Comparison of ENCODE assay signal across 22 cellular contexts in genomic region chr2:113183703-113184102, GRCh38. TPM values are rescaled to one million over a fixed set of nuclear protein-coding genes. Genes with fewer than 3 reads are reported as not detected.
DNase-seq lines count a peak whose midpoint lies in the region; ATAC-seq, FAIRE-seq and TF ChIP-seq lines count a peak whose summit lies in the region.
"Had no signal": no experiment of that assay in that cellular context is flagged by ENCODE, and none has a peak within 500 bp of the region (broad histone marks: within the 10 kb centered on the region; RNA-seq: fewer than 3 reads in every experiment).

No MANE protein-coding gene starts in this region.

- no peak overlapping the region for H3K56ac ChIP-seq in mesendoderm (ENCODE audit: low read length)

- H2BK5ac ChIP-seq in mesendoderm (ENCODE audit: low read length): no peak overlapping the region

- H3K4me2 ChIP-seq in K562 (ENCODE audit: insufficient read depth, low read length): no peak overlapping the region
- no peak overlapping the region for H3K4me2 ChIP-seq in osteoblast (ENCODE audit: insufficient read depth, low read length)
- no peak overlapping the region for H3K4me2 ChIP-seq in mesendoderm (ENCODE audit: low read length)
- H3K4me2 ChIP-seq: GM23338, hepatocyte had no signal

- H3K9me3 ChIP-seq in CD8-positive, alpha-beta T cell (ENCODE audit: low read length): no peaks in the 10 kb centered on the region
- H3K9me3 ChIP-seq in K562 (replicated peaks; ENCODE audit: control insufficient read depth, insufficient read depth, low read depth, low read length) (no peaks in the 10 kb centered on the region), neutrophil (no peaks in the 10 kb centered on the region), osteoblast (ENCODE audit: low read depth, low read length) (no peaks in the 10 kb centered on the region)
- H3K9me3 ChIP-seq: right atrium auricular region, thoracic aorta had no signal

- no peaks in the 10 kb centered on the region for H3K27me3 Mint-ChIP-seq in activated CD8-positive, alpha-beta T cell treated with anti-CD3 and anti-CD28 coated beads for 36 hours
- no peaks in the 10 kb centered on the region for H3K27me3 Mint-ChIP-seq in activated CD8-positive, alpha-beta T cell treated with anti-CD3 and anti-CD28 coated beads, Interleukin-2, amount 10 ng/mL, durations not matched to agents 7 days and 5 days (ENCODE audit: low read depth)
- H3K27me3 Mint-ChIP-seq in CD8-positive, alpha-beta T cell (ENCODE audit: low read depth): no peaks in the 10 kb centered on the region

- peaks cover 82% of the 10 kb centered on the region for H3K4me1 Mint-ChIP-seq in activated CD8-positive, alpha-beta T cell treated with anti-CD3 and anti-CD28 coated beads for 36 hours (ENCODE audit: low read depth)
- H3K4me1 Mint-ChIP-seq in activated CD8-positive, alpha-beta T cell treated with anti-CD3 and anti-CD28 coated beads, Interleukin-2, amount 10 ng/mL, durations not matched to agents 7 days and 5 days (ENCODE audit: low read depth): peaks cover 85% of the 10 kb centered on the region
- H3K4me1 Mint-ChIP-seq in CD8-positive, alpha-beta T cell (ENCODE audit: low read depth): peaks cover 91% of the 10 kb centered on the region

- no TSS peak for BruUV-seq in K562 (replicated peaks; lab: Mats Ljungman, UMichigan)

- no peak overlapping the region for H2BK120ac ChIP-seq in mesendoderm (ENCODE audit: low read depth, low read length)

- no peaks in the 10 kb centered on the region for H3K9me3 Mint-ChIP-seq in activated CD8-positive, alpha-beta T cell treated with anti-CD3 and anti-CD28 coated beads for 36 hours
- no peaks in the 10 kb centered on the region for H3K9me3 Mint-ChIP-seq in activated CD8-positive, alpha-beta T cell treated with anti-CD3 and anti-CD28 coated beads, Interleukin-2, amount 10 ng/mL, durations not matched to agents 7 days and 5 days (ENCODE audit: insufficient read depth)
- no peaks in the 10 kb centered on the region for H3K9me3 Mint-ChIP-seq in CD8-positive, alpha-beta T cell
- H3K9me3 Mint-ChIP-seq: GM23338 had no signal

- intact Hi-C loops in activated CD8-positive, alpha-beta T cell treated with anti-CD3 and anti-CD28 coated beads for 36 hours (cut with micrococcal nuclease): loop anchor here (5.0 kb wide), 1 partner anchor 46 kb away; no protein-coding TSS in a partner anchor
- intact Hi-C loops in CD8-positive, alpha-beta T cell (cut with DNase I, micrococcal nuclease): no loop called here
- intact Hi-C loops in K562 (cut with micrococcal nuclease): no loop called here

- H3K4me3 Mint-ChIP-seq in activated CD8-positive, alpha-beta T cell treated with anti-CD3 and anti-CD28 coated beads for 36 hours: no peak overlapping the region
- no peak overlapping the region for H3K4me3 Mint-ChIP-seq in activated CD8-positive, alpha-beta T cell treated with anti-CD3 and anti-CD28 coated beads, Interleukin-2, amount 10 ng/mL, durations not matched to agents 7 days and 5 days
- no peak overlapping the region for H3K4me3 Mint-ChIP-seq in CD8-positive, alpha-beta T cell
- H3K4me3 Mint-ChIP-seq: GM23338 had no signal

- no peak overlapping the region for H4K5ac ChIP-seq in mesendoderm (ENCODE audit: low read length)

- H3K27ac Mint-ChIP-seq in activated CD8-positive, alpha-beta T cell treated with anti-CD3 and anti-CD28 coated beads for 36 hours: peak overlapping the region; percentile 18
- H3K27ac Mint-ChIP-seq in activated CD8-positive, alpha-beta T cell treated with anti-CD3 and anti-CD28 coated beads, Interleukin-2, amount 10 ng/mL, durations not matched to agents 7 days and 5 days: no peak overlapping the region
- H3K27ac Mint-ChIP-seq in CD8-positive, alpha-beta T cell: peak overlapping the region; percentile 93
- H3K27ac Mint-ChIP-seq: GM23338 had no signal

- TF ChIP-seq RAD21 in K562 (CRISPR knock-in tag; conservative IDR thresholded peaks at IDR 0.05 in 1 of 2, IDR thresholded peaks at IDR 0.05 in 1 of 2): no peak

- ATAC-seq in activated CD8-positive, alpha-beta T cell treated with anti-CD3 and anti-CD28 coated beads for 36 hours: no peak
- no peak for ATAC-seq in activated CD8-positive, alpha-beta T cell treated with anti-CD3 and anti-CD28 coated beads, Interleukin-2, amount 10 ng/mL, durations not matched to agents 7 days and 5 days
- ATAC-seq in CD8-positive, alpha-beta T cell: no peak
- ATAC-seq in K562: no peak
- ATAC-seq: GM23338 had no signal

- peaks cover 54% of the 10 kb centered on the region for H3K36me3 ChIP-seq in CD8-positive, alpha-beta T cell (ENCODE audit: insufficient read depth, low read length)
- H3K36me3 ChIP-seq in K562 (ENCODE audit: control insufficient read depth, insufficient read depth, low read length): peaks cover 57% of the 10 kb centered on the region; the same call in 2 of the 3 replicates
- peaks cover 74% of the 10 kb centered on the region for H3K36me3 ChIP-seq in neutrophil
- H3K36me3 ChIP-seq in osteoblast (ENCODE audit: insufficient read depth, low read length): no peaks in the 10 kb centered on the region
- H3K36me3 ChIP-seq in mesendoderm (ENCODE audit: control insufficient read depth, insufficient read depth, low read length): no peaks in the 10 kb centered on the region
- H3K36me3 ChIP-seq: right atrium auricular region, thoracic aorta had no signal

- CTCF ChIA-PET in activated CD8-positive, alpha-beta T cell treated with anti-CD3 and anti-CD28 coated beads for 36 hours (lab: Charles Lee): interaction anchor here (1.2 to 2.4 kb wide), 5 partner anchors 8 to 103 kb away, joined by 3 to 14 read pairs (median 7); no protein-coding TSS in a partner anchor
- CTCF ChIA-PET in activated CD8-positive, alpha-beta T cell treated with anti-CD3 and anti-CD28 coated beads, Interleukin-2, amount 10 ng/mL, durations not matched to agents 7 days and 5 days (lab: Charles Lee): interaction anchor here (0.8 to 13.5 kb wide), 5 partner anchors 9 to 103 kb away, joined by 4 to 370 read pairs (median 6); no protein-coding TSS in a partner anchor
- CTCF ChIA-PET in CD8-positive, alpha-beta T cell (lab: Charles Lee): interaction anchor here (1.0 to 7.6 kb wide), 6 partner anchors 10 to 47 kb away, joined by 3 to 126 read pairs (median 6); partner anchors contain the start of gene PSD4
- CTCF ChIA-PET in K562 (lab: Yijun Ruan, JAX; ENCODE audit: low intra/inter-chr PET ratio): no interaction called here

- H4K8ac ChIP-seq in mesendoderm (ENCODE audit: low read depth, low read length): no peak overlapping the region

- H3K4me3 ChIP-seq in CD8-positive, alpha-beta T cell (ENCODE audit: low read depth, low read length): no peak overlapping the region
- no peak overlapping the region for H3K4me3 ChIP-seq in K562
- H3K4me3 ChIP-seq in neutrophil (ENCODE audit: low read depth in 1 of 2, low read length in 1 of 2): no peak overlapping the region
- no peak overlapping the region for H3K4me3 ChIP-seq in osteoblast (ENCODE audit: insufficient read depth, low read length)
- H3K4me3 ChIP-seq in mesendoderm (ENCODE audit: low read length): no peak overlapping the region
- H3K4me3 ChIP-seq: GM23338, hepatocyte, right atrium auricular region, thoracic aorta had no signal

- H2AFZ ChIP-seq in K562 (ENCODE audit: low read depth, low read length) (no peak overlapping the region), osteoblast (ENCODE audit: low read length) (no peak overlapping the region)
- H2AFZ ChIP-seq: GM23338, hepatocyte had no signal

- DNase-seq in activated CD8-positive, alpha-beta T cell treated with anti-CD3 and anti-CD28 coated beads for 36 hours: no peak
- DNase-seq in activated CD8-positive, alpha-beta T cell treated with anti-CD3 and anti-CD28 coated beads, Interleukin-2, amount 10 ng/mL, durations not matched to agents 7 days and 5 days: no peak
- no peak for DNase-seq in CD8-positive, alpha-beta T cell
- DNase-seq in K562 (ENCODE audit: extremely low read depth in 1 of 4, low spot score in 3 of 4) (no peak), GM03348 (ENCODE audit: low spot score) (no peak), osteoblast (ENCODE audit: insufficient read length, low spot score, missing footprints) (no peak), mesendoderm (no peak)
- DNase-seq: activated CD4-positive, alpha-beta T cell treated with anti-CD3 and anti-CD28 coated beads, Interleukin-2, amount 50 U/mL, for 4 hours; anterior cingulate cortex; C1 segment of cervical spinal cord; caudate nucleus; foreskin fibroblast; NCI-H1694 treated with DMSO at 0.1 percent for 48 hours; NCI-H345; nucleus accumbens; Right ventricle myocardium superior; SW 1271 had no signal

- peaks cover 10% of the 10 kb centered on the region for H3K9me1 ChIP-seq in K562 (ENCODE audit: control insufficient read depth, insufficient read depth, low read length)

- no peak for FAIRE-seq in K562 (lab: Jason Lieb, UNC)

- in situ Hi-C loops in K562 (cut with MboI): no loop called here

- H2AK5ac ChIP-seq in mesendoderm (ENCODE audit: low read length): no peak overlapping the region

- no peak for TF ChIP-seq CTCF in activated CD8-positive, alpha-beta T cell treated with anti-CD3 and anti-CD28 coated beads for 36 hours (IDR thresholded peaks at IDR 0.05)
- TF ChIP-seq CTCF in CD8-positive, alpha-beta T cell (IDR thresholded peaks at IDR 0.05): no peak
- TF ChIP-seq CTCF in K562 (IDR thresholded peaks at IDR 0.05 in 2 of 3, conservative IDR thresholded peaks at IDR 0.05 in 1 of 3; ENCODE audit: insufficient read depth in 2 of 3, low read depth in 1 of 3, low read length in 3 of 3) (no peak), neutrophil (IDR thresholded peaks at IDR 0.05) (no peak), osteoblast (IDR thresholded peaks at IDR 0.05; ENCODE audit: extremely low read depth, low read depth, low read length) (no peak)

- peaks cover 87% of the 10 kb centered on the region for H3K4me1 ChIP-seq in CD8-positive, alpha-beta T cell (ENCODE audit: insufficient read depth, low read length)
- H3K4me1 ChIP-seq in K562 (replicated peaks in 1 of 2; ENCODE audit: control insufficient read depth in 2 of 2, insufficient read depth in 2 of 2, low read length in 2 of 2): peaks cover 20 to 31% of the 10 kb centered on the region in 2 experiments; a peak in 4 of 5 replicates
- peaks cover 99% of the 10 kb centered on the region in 2 experiments for H3K4me1 ChIP-seq in neutrophil (ENCODE audit: control insufficient read depth in 1 of 2, insufficient read depth in 1 of 2, low read depth in 1 of 2, low read length in 1 of 2)
- H3K4me1 ChIP-seq in osteoblast (ENCODE audit: insufficient read depth, low read length): no peaks in the 10 kb centered on the region
- no peaks in the 10 kb centered on the region for H3K4me1 ChIP-seq in mesendoderm (ENCODE audit: control insufficient read depth, low read depth, low read length)
- H3K4me1 ChIP-seq: right atrium auricular region had no signal

- H3K36me3 Mint-ChIP-seq in activated CD8-positive, alpha-beta T cell treated with anti-CD3 and anti-CD28 coated beads for 36 hours (ENCODE audit: low read depth): peaks cover 78% of the 10 kb centered on the region
- peaks cover 82% of the 10 kb centered on the region for H3K36me3 Mint-ChIP-seq in activated CD8-positive, alpha-beta T cell treated with anti-CD3 and anti-CD28 coated beads, Interleukin-2, amount 10 ng/mL, durations not matched to agents 7 days and 5 days (ENCODE audit: low read depth)
- peaks cover 68% of the 10 kb centered on the region for H3K36me3 Mint-ChIP-seq in CD8-positive, alpha-beta T cell

- 81% methylated on average over 2 of the region's 2 CpGs for WGBS in K562 (ENCODE audit: insufficient coverage, low coverage, missing lambda C conversion rate)
- WGBS in mesendoderm (ENCODE audit: extremely low coverage, insufficient coverage, low lambda C conversion rate): no CpG with 5 or more reads among the region's 2 CpGs

- no peak overlapping the region for H2BK15ac ChIP-seq in mesendoderm (replicated peaks; ENCODE audit: low read depth)

- no peaks in the 10 kb centered on the region for H3K27me3 ChIP-seq in CD8-positive, alpha-beta T cell (ENCODE audit: insufficient read depth, low read length)
- no peaks in the 10 kb centered on the region for H3K27me3 ChIP-seq in K562 (ENCODE audit: control insufficient read depth in 2 of 2, insufficient read depth in 2 of 2, low read length in 2 of 2)
- no peaks in the 10 kb centered on the region for H3K27me3 ChIP-seq in neutrophil
- no peaks in the 10 kb centered on the region for H3K27me3 ChIP-seq in osteoblast (ENCODE audit: insufficient read depth, low read length)
- H3K27me3 ChIP-seq in mesendoderm (ENCODE audit: insufficient read depth, low read length, poor library complexity): no peaks in the 10 kb centered on the region
- H3K27me3 ChIP-seq: hepatocyte, right atrium auricular region had no signal

- H3K23ac ChIP-seq in mesendoderm (ENCODE audit: low read length): no peak overlapping the region

- H3K27ac ChIP-seq in CD8-positive, alpha-beta T cell (ENCODE audit: low read depth, low read length): no peak overlapping the region
- H3K27ac ChIP-seq in K562 (ENCODE audit: extremely low read depth, low read depth, low read length) (no peak overlapping the region), neutrophil (peak overlapping the region; percentile 92), osteoblast (ENCODE audit: low read depth, low read length) (no peak overlapping the region), mesendoderm (ENCODE audit: low read depth, low read length) (no peak overlapping the region)
- H3K27ac ChIP-seq: hepatocyte, right atrium auricular region, thoracic aorta had no signal

- no peak for TF ChIP-seq EP300 in K562 (IDR thresholded peaks at IDR 0.05; ENCODE audit: low read length)

- H3K4ac ChIP-seq in mesendoderm (ENCODE audit: low read depth, low read length): no peak overlapping the region

- peaks cover 13% of the 10 kb centered on the region for H4K20me1 ChIP-seq in K562 (replicated peaks; ENCODE audit: control insufficient read depth, insufficient read depth, low read length)
- H4K20me1 ChIP-seq in osteoblast (ENCODE audit: insufficient read depth, low read length): no peaks in the 10 kb centered on the region

- H3K79me1 ChIP-seq in mesendoderm (ENCODE audit: low read length): no peaks in the 10 kb centered on the region

- POLR2A ChIA-PET in activated CD8-positive, alpha-beta T cell treated with anti-CD3 and anti-CD28 coated beads for 36 hours (lab: Charles Lee): interaction anchor here (0.8 to 2.3 kb wide), 9 partner anchors 10 to 108 kb away, joined by 3 to 22 read pairs (median 5); partner anchors contain the start of gene PSD4
- POLR2A ChIA-PET in activated CD8-positive, alpha-beta T cell treated with anti-CD3 and anti-CD28 coated beads, Interleukin-2, amount 10 ng/mL, durations not matched to agents 7 days and 5 days (lab: Charles Lee): interaction anchor here (0.7 to 2.1 kb wide), 3 partner anchors 9 to 11 kb away, joined by 3 to 8 read pairs (median 4); no protein-coding TSS in a partner anchor
- POLR2A ChIA-PET in CD8-positive, alpha-beta T cell (lab: Charles Lee): interaction anchor here (0.6 to 3.0 kb wide), 5 partner anchors 10 to 27 kb away, joined by 3 to 12 read pairs (median 3); partner anchors contain the start of gene PSD4
- POLR2A ChIA-PET in K562 (lab: Yijun Ruan, JAX): interaction anchor here (0.6 to 2.5 kb wide), 2 partner anchors 10 to 52 kb away, joined by 3 to 15 read pairs; partner anchors contain the start of gene PSD4

- H3K9ac ChIP-seq in K562 (ENCODE audit: insufficient read depth in 1 of 2, low read depth in 2 of 2, low read length in 2 of 2) (no peak overlapping the region), mesendoderm (ENCODE audit: low read length) (no peak overlapping the region)

- TF ChIP-seq POLR2A in K562 (conservative IDR thresholded peaks at IDR 0.05): 0 out of 2 replicates have a peak, but pooled peaks have one; percentile 18

- H3K79me2 ChIP-seq in K562 (ENCODE audit: control insufficient read depth, insufficient read depth, low read length) (no peaks in the 10 kb centered on the region; the same call in 2 of the 3 replicates), osteoblast (ENCODE audit: insufficient read depth, low read length) (no peaks in the 10 kb centered on the region), mesendoderm (ENCODE audit: control insufficient read depth, insufficient read depth, low read length) (no peaks in the 10 kb centered on the region)
- H3K79me2 ChIP-seq: hepatocyte had no signal

- no peak overlapping the region for H3K18ac ChIP-seq in mesendoderm (ENCODE audit: low read length)

RNA-seq across cellular contexts. Expression of gene PSD4, which starts 9.9 kb away (rescaled TPM):
- 100 to 1,000 TPM; 247 to 251 TPM for total RNA-seq in activated CD8-positive, alpha-beta T cell treated with anti-CD3 and anti-CD28 coated beads for 36 hours
- total RNA-seq in activated CD8-positive, alpha-beta T cell treated with anti-CD3 and anti-CD28 coated beads, Interleukin-2, amount 10 ng/mL, durations not matched to agents 7 days and 5 days: 100 to 1,000 TPM; 394 to 404 TPM
- 10 to 100 TPM; 80.6 to 86.2 TPM for total RNA-seq in CD8-positive, alpha-beta T cell
- 52.4 and 98.0 TPM in 2 replicates for total RNA-seq in K562 (2011; cell fraction: chromatin; rRNA removed; ENCODE audit: low replicate concordance)
- 58.9 and 60.3 TPM in 2 replicates for total RNA-seq in K562 (2011; cell fraction: nucleolus; rRNA removed)
- 44.1 and 62.2 TPM in 2 replicates for total RNA-seq in K562 (2011; cell fraction: nucleoplasm; rRNA removed)
- total RNA-seq in K562 (2014; rRNA removed) (41.0 and 47.0 TPM in 2 replicates), K562 (2014; rRNA removed; fragmentation: Illumina TruSeq; extraction: Trizol) (13.0 and 14.8 TPM in 2 replicates), K562 (2015; rRNA removed; fragmentation: Illumina TruSeq; extraction: Trizol) (20.8 and 21.7 TPM in 2 replicates), K562 (2021) (48.3 and 54.0 TPM in 2 replicates), osteoblast (1.2 and 1.8 TPM in 2 replicates)
- polyA plus RNA-seq in K562 (2011; rRNA removed) (11.0 and 14.5 TPM in 2 replicates), K562 (2014; fragmentation: Illumina TruSeq; extraction: Trizol) (28.4 and 32.1 TPM in 2 replicates), K562 (2014; fragmentation: Nextera tagmentation; extraction: Ambion mirVana) (under 1 TPM; 0.46 to 0.52 TPM), K562 (2014; rRNA removed) (27.4 and 30.3 TPM in 2 replicates)
- polyA plus RNA-seq in K562 (2011; cell fraction: cytosol; rRNA removed): 8.8 and 13.1 TPM in 2 replicates
- 63.6 and 113 TPM in 2 replicates for polyA plus RNA-seq in K562 (2011; cell fraction: nucleus; rRNA removed)
- 23.7 and 33.6 TPM in 2 replicates for polyA plus RNA-seq in K562 (2012)
- 12.7 and 15.8 TPM in 2 replicates for polyA minus RNA-seq in K562 (2011; rRNA and poly(A)+ RNA removed)
- 12.8 and 14.9 TPM in 2 replicates for polyA minus RNA-seq in K562 (2011; cell fraction: cytosol; rRNA and poly(A)+ RNA removed)
- polyA minus RNA-seq in K562 (2011; cell fraction: nucleus; rRNA and poly(A)+ RNA removed): 35.9 and 36.1 TPM in 2 replicates
- polyA plus RNA-seq in mesendoderm (2013, experiment 1 of 2): 0.87 TPM
- polyA plus RNA-seq in mesendoderm (2013, experiment 2 of 2): 0.90 TPM

RNA-seq across cellular contexts. Expression of gene IL1RN, which starts 56.3 kb away (rescaled TPM):
- total RNA-seq in activated CD8-positive, alpha-beta T cell treated with anti-CD3 and anti-CD28 coated beads for 36 hours: under 1 TPM; 0.50 to 0.85 TPM
- total RNA-seq in activated CD8-positive, alpha-beta T cell treated with anti-CD3 and anti-CD28 coated beads, Interleukin-2, amount 10 ng/mL, durations not matched to agents 7 days and 5 days: under 1 TPM in 1 of 2 experiments, not detected in 1; 0.31 TPM
- total RNA-seq in CD8-positive, alpha-beta T cell: not detected
- not detected in 2 replicates for total RNA-seq in K562 (2011; cell fraction: chromatin; rRNA removed; ENCODE audit: low replicate concordance)
- not detected in 2 replicates for total RNA-seq in K562 (2011; cell fraction: nucleolus; rRNA removed)
- total RNA-seq in K562 (2011; cell fraction: nucleoplasm; rRNA removed): not detected in 2 replicates
- total RNA-seq in K562 (2014; rRNA removed) (not detected in 2 replicates), K562 (2014; rRNA removed; fragmentation: Illumina TruSeq; extraction: Trizol) (not detected in 2 replicates), K562 (2015; rRNA removed; fragmentation: Illumina TruSeq; extraction: Trizol) (not detected in 2 replicates), K562 (2021) (not detected in 2 replicates), osteoblast (not detected in 2 replicates)
- polyA plus RNA-seq in K562 (2011; rRNA removed) (0.13 TPM in 1 of 2 replicates, not detected in the other), K562 (2014; fragmentation: Illumina TruSeq; extraction: Trizol) (not detected in 2 replicates), K562 (2014; fragmentation: Nextera tagmentation; extraction: Ambion mirVana) (not detected), K562 (2014; rRNA removed) (not detected in 2 replicates)
- 0.12 TPM in 1 of 2 replicates, not detected in the other for polyA plus RNA-seq in K562 (2011; cell fraction: cytosol; rRNA removed)
- not detected in 2 replicates for polyA plus RNA-seq in K562 (2011; cell fraction: nucleus; rRNA removed)
- polyA plus RNA-seq in K562 (2012): 0.13 and 0.26 TPM in 2 replicates
- polyA minus RNA-seq in K562 (2011; rRNA and poly(A)+ RNA removed): not detected in 2 replicates
- not detected in 2 replicates for polyA minus RNA-seq in K562 (2011; cell fraction: cytosol; rRNA and poly(A)+ RNA removed)
- not detected in 2 replicates for polyA minus RNA-seq in K562 (2011; cell fraction: nucleus; rRNA and poly(A)+ RNA removed)
- 0.03 TPM for polyA plus RNA-seq in mesendoderm (2013, experiment 1 of 2)
- polyA plus RNA-seq in mesendoderm (2013, experiment 2 of 2): 0.06 TPM
- total RNA-seq: GM23338 had no signal
- polyA plus RNA-seq: GM23338 had no signal
